Comparison of ENCODE assay signal across 39 cellular contexts in genomic region chr20:37610203-37610798, GRCh38.
"Had no signal": no experiment of that assay in that cellular context is flagged by ENCODE, and none has a peak within 500 bp of the region (broad histone marks: within the 10 kb centered on the region; RNA-seq: fewer than 3 reads in every experiment).

No MANE protein-coding gene starts in this region.

- H3K27ac Mint-ChIP-seq: activated naive CD4-positive, alpha-beta T cell treated with anti-CD3 and anti-CD28 coated beads for 36 hours; activated naive CD4-positive, alpha-beta T cell treated with anti-CD3 and anti-CD28 coated beads, Interleukin-2, amount 10 ng/mL, durations not matched to agents 7 days and 5 days; activated naive CD4-positive, alpha-beta T cell treated with anti-CD3 and anti-CD28 coated beads, Interleukin-2, amount 50 U/mL, for 24 hours; activated naive CD4-positive, alpha-beta T cell treated with anti-CD3 and anti-CD28 coated beads, Interleukin-2, amount 50 U/mL, for 72 hours; activated naive CD8-positive, alpha-beta T cell; activated naive CD8-positive, alpha-beta T cell treated with anti-CD3 and anti-CD28 coated beads for 36 hours; activated naive CD8-positive, alpha-beta T cell treated with anti-CD3 and anti-CD28 coated beads, Interleukin-2, amount 10 ng/mL, durations not matched to agents 7 days and 5 days; activated naive CD8-positive, alpha-beta T cell treated with anti-CD3 and anti-CD28 coated beads, Interleukin-2, amount 50 U/mL, for 24 hours; activated T-cell treated with anti-CD3 and anti-CD28 coated beads, Interleukin-2, amount 50 U/mL, for 24 hours; activated T-cell treated with anti-CD3 and anti-CD28 coated beads, Interleukin-2, amount 50 U/mL, for 72 hours; activated T-helper 1 cell treated with anti-CD3 and anti-CD28 coated beads, Interleukin-12 subunit alpha, Interleukin-12 subunit beta, Interleukin-2, Interleukin-4 antibody, amounts not matched to agents 30 ng/mL and 10 ng/mL and 1 ng/mL, durations not matched to agents 14 hours and 24 hours and 36 hours; activated T-helper 17 cell treated with anti-CD3 and anti-CD28 coated beads, Interleukin-2, amount 50 U/mL, for 72 hours; activated T-helper 2 cell treated with anti-CD3 and anti-CD28 coated beads, Interferon-gamma antibody, Interleukin-2, Interleukin-4, amounts not matched to agents 10 μg/mL and 5 μg/mL and 100 μg/mL, durations not matched to agents 14 hours and 24 hours and 36 hours; brain had no signal

- H3K4me1 ChIP-seq: adrenal gland, ascending aorta, body of pancreas, breast epithelium had no signal

- DNase-seq: activated effector memory CD4-positive, alpha-beta T cell treated with anti-CD3 and anti-CD28 coated beads, Interleukin-2, amount 50 U/mL, for 16 hours; activated effector memory CD4-positive, alpha-beta T cell treated with Interleukin-2 at 50 U/mL for 16 hours; activated gamma-delta T cell; activated gamma-delta T cell treated with Interleukin-2 at 50 U/mL for 16 hours; activated naive CD4-positive, alpha-beta T cell; activated naive CD4-positive, alpha-beta T cell treated with anti-CD3 and anti-CD28 coated beads for 36 hours; activated naive CD4-positive, alpha-beta T cell treated with anti-CD3 and anti-CD28 coated beads, Interleukin-2, amount 10 ng/mL, durations not matched to agents 7 days and 5 days; activated naive CD4-positive, alpha-beta T cell treated with anti-CD3 and anti-CD28 coated beads, Interleukin-2, amount 50 U/mL, for 16 hours; activated naive CD4-positive, alpha-beta T cell treated with Interleukin-2 at 50 U/mL for 16 hours; activated naive CD8-positive, alpha-beta T cell treated with anti-CD3 and anti-CD28 coated beads for 36 hours; activated naive CD8-positive, alpha-beta T cell treated with anti-CD3 and anti-CD28 coated beads, Interleukin-2, amount 10 ng/mL, durations not matched to agents 7 days and 5 days; activated naive CD8-positive, alpha-beta T cell treated with anti-CD3 and anti-CD28 coated beads, Interleukin-2, amount 50 U/mL, for 24 hours; activated T-cell treated with anti-CD3 and anti-CD28 coated beads, Interleukin-2, amount 50 U/mL, for 24 hours; activated T-cell treated with anti-CD3 and anti-CD28 coated beads, Interleukin-2, amount 50 U/mL, for 4 hours; activated T-cell treated with anti-CD3 and anti-CD28 coated beads, Interleukin-2, amount 50 U/mL, for 48 hours; activated T-cell treated with anti-CD3 and anti-CD28 coated beads, Interleukin-2, amount 50 U/mL, for 72 hours; adrenal gland; amniotic stem cell; amygdala; anterior cingulate cortex; aorta; body of pancreas; brain microvascular endothelial cell; caudate nucleus; central memory CD4-positive, alpha-beta T cell; cerebellar nuclear complex had no signal

- ATAC-seq: activated naive CD4-positive, alpha-beta T cell treated with anti-CD3 and anti-CD28 coated beads, Interleukin-2, amount 50 U/mL, for 72 hours; activated naive CD8-positive, alpha-beta T cell treated with anti-CD3 and anti-CD28 coated beads, Interleukin-2, amount 50 U/mL, for 24 hours; activated T-cell treated with anti-CD3 and anti-CD28 coated beads, Interleukin-2, amount 50 U/mL, for 4 hours; activated T-cell treated with anti-CD3 and anti-CD28 coated beads, Interleukin-2, amount 50 U/mL, for 72 hours; activated T-helper 17 cell treated with anti-CD3 and anti-CD28 coated beads, Interleukin-2, amount 50 U/mL, for 72 hours; body of pancreas had no signal

- H3K36me3 Mint-ChIP-seq: activated naive CD4-positive, alpha-beta T cell treated with anti-CD3 and anti-CD28 coated beads, Interleukin-2, amount 10 ng/mL, durations not matched to agents 7 days and 5 days; activated naive CD4-positive, alpha-beta T cell treated with anti-CD3 and anti-CD28 coated beads, Interleukin-2, amount 50 U/mL, for 24 hours; activated naive CD4-positive, alpha-beta T cell treated with anti-CD3 and anti-CD28 coated beads, Interleukin-2, amount 50 U/mL, for 72 hours; activated naive CD8-positive, alpha-beta T cell; activated naive CD8-positive, alpha-beta T cell treated with anti-CD3 and anti-CD28 coated beads for 36 hours; activated naive CD8-positive, alpha-beta T cell treated with anti-CD3 and anti-CD28 coated beads, Interleukin-2, amount 10 ng/mL, durations not matched to agents 7 days and 5 days; brain had no signal

- FAIRE-seq: astrocyte, bronchial epithelial cell had no signal

- H3K4me1 Mint-ChIP-seq: activated naive CD4-positive, alpha-beta T cell treated with anti-CD3 and anti-CD28 coated beads, Interleukin-2, amount 10 ng/mL, durations not matched to agents 7 days and 5 days; activated naive CD4-positive, alpha-beta T cell treated with anti-CD3 and anti-CD28 coated beads, Interleukin-2, amount 50 U/mL, for 24 hours; activated naive CD8-positive, alpha-beta T cell treated with anti-CD3 and anti-CD28 coated beads for 36 hours; activated naive CD8-positive, alpha-beta T cell treated with anti-CD3 and anti-CD28 coated beads, Interleukin-2, amount 10 ng/mL, durations not matched to agents 7 days and 5 days; activated naive CD8-positive, alpha-beta T cell treated with anti-CD3 and anti-CD28 coated beads, Interleukin-2, amount 50 U/mL, for 24 hours; activated T-helper 17 cell treated with anti-CD3 and anti-CD28 coated beads, Interleukin-2, amount 50 U/mL, for 72 hours; central memory CD8-positive, alpha-beta T cell had no signal

- H3K36me3 ChIP-seq: adrenal gland, ascending aorta, brain microvascular endothelial cell, breast epithelium, cardiac muscle cell had no signal

- H3K27me3 ChIP-seq: adrenal gland, ascending aorta, body of pancreas, brain microvascular endothelial cell, breast epithelium, cardiac muscle cell had no signal

- H3K27ac ChIP-seq: adrenal gland, ascending aorta, body of pancreas, brain microvascular endothelial cell, breast epithelium, cardiac muscle cell had no signal

- H3K9me3 ChIP-seq: adrenal gland, ascending aorta, body of pancreas, breast epithelium had no signal

- H3K4me3 Mint-ChIP-seq: activated naive CD4-positive, alpha-beta T cell treated with anti-CD3 and anti-CD28 coated beads for 36 hours; activated naive CD4-positive, alpha-beta T cell treated with anti-CD3 and anti-CD28 coated beads, Interleukin-2, amount 10 ng/mL, durations not matched to agents 7 days and 5 days; activated naive CD4-positive, alpha-beta T cell treated with anti-CD3 and anti-CD28 coated beads, Interleukin-2, amount 50 U/mL, for 24 hours; activated naive CD8-positive, alpha-beta T cell; activated naive CD8-positive, alpha-beta T cell treated with anti-CD3 and anti-CD28 coated beads for 36 hours; activated naive CD8-positive, alpha-beta T cell treated with anti-CD3 and anti-CD28 coated beads, Interleukin-2, amount 10 ng/mL, durations not matched to agents 7 days and 5 days; activated naive CD8-positive, alpha-beta T cell treated with anti-CD3 and anti-CD28 coated beads, Interleukin-2, amount 50 U/mL, for 24 hours; activated T-cell treated with anti-CD3 and anti-CD28 coated beads, Interleukin-2, amount 50 U/mL, for 24 hours; activated T-cell treated with anti-CD3 and anti-CD28 coated beads, Interleukin-2, amount 50 U/mL, for 4 hours; activated T-cell treated with anti-CD3 and anti-CD28 coated beads, Interleukin-2, amount 50 U/mL, for 72 hours; activated T-helper 1 cell treated with anti-CD3 and anti-CD28 coated beads, Interleukin-12 subunit alpha, Interleukin-12 subunit beta, Interleukin-2, Interleukin-4 antibody, amounts not matched to agents 30 ng/mL and 10 ng/mL and 1 ng/mL, durations not matched to agents 14 hours and 24 hours and 36 hours; activated T-helper 17 cell treated with anti-CD3 and anti-CD28 coated beads, Interleukin-2, amount 50 U/mL, for 72 hours; brain; central memory CD8-positive, alpha-beta T cell had no signal

- H3K9me3 Mint-ChIP-seq: activated naive CD4-positive, alpha-beta T cell treated with anti-CD3 and anti-CD28 coated beads for 36 hours; activated naive CD4-positive, alpha-beta T cell treated with anti-CD3 and anti-CD28 coated beads, Interleukin-2, amount 10 ng/mL, durations not matched to agents 7 days and 5 days; activated naive CD4-positive, alpha-beta T cell treated with anti-CD3 and anti-CD28 coated beads, Interleukin-2, amount 50 U/mL, for 24 hours; activated naive CD4-positive, alpha-beta T cell treated with anti-CD3 and anti-CD28 coated beads, Interleukin-2, amount 50 U/mL, for 72 hours; activated naive CD8-positive, alpha-beta T cell treated with anti-CD3 and anti-CD28 coated beads for 36 hours; activated naive CD8-positive, alpha-beta T cell treated with anti-CD3 and anti-CD28 coated beads, Interleukin-2, amount 10 ng/mL, durations not matched to agents 7 days and 5 days; activated naive CD8-positive, alpha-beta T cell treated with anti-CD3 and anti-CD28 coated beads, Interleukin-2, amount 50 U/mL, for 24 hours; activated T-cell treated with anti-CD3 and anti-CD28 coated beads, Interleukin-2, amount 50 U/mL, for 24 hours; activated T-cell treated with anti-CD3 and anti-CD28 coated beads, Interleukin-2, amount 50 U/mL, for 4 hours; activated T-cell treated with anti-CD3 and anti-CD28 coated beads, Interleukin-2, amount 50 U/mL, for 72 hours; activated T-helper 1 cell treated with anti-CD3 and anti-CD28 coated beads, Interleukin-12 subunit alpha, Interleukin-12 subunit beta, Interleukin-2, Interleukin-4 antibody, amounts not matched to agents 30 ng/mL and 10 ng/mL and 1 ng/mL, durations not matched to agents 14 hours and 24 hours and 36 hours; activated T-helper 17 cell treated with anti-CD3 and anti-CD28 coated beads, Interleukin-2, amount 50 U/mL, for 72 hours; activated T-helper 2 cell treated with anti-CD3 and anti-CD28 coated beads, Interferon-gamma antibody, Interleukin-2, Interleukin-4, amounts not matched to agents 10 μg/mL and 5 μg/mL and 100 μg/mL, durations not matched to agents 14 hours and 24 hours and 36 hours; central memory CD8-positive, alpha-beta T cell had no signal

- H3K4me3 ChIP-seq: adrenal gland, ascending aorta, body of pancreas, breast epithelium, cardiac muscle cell had no signal
